Comparison of ENCODE assay signal across 8 cellular contexts in the genomic region with DNA sequence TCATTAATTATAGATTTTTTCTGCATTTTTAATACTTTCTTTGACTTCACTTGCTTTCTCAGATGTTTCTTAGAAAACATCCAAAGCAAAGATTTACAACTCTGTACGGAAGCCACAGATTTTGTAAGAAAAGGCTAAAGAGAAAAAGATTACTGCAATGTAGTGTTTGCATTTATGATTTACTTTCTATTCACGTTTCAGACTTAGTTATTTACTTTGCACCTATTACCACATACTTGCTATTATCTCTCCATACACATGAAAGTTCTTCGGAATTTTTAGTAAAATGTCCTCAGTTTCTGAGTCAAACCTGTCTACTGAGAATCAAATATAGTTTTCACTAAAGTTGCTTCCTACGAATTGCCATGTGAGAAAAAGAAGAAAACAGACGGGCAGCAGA.
"Had no signal": no experiment of that assay in that cellular context is flagged by ENCODE, and none has a peak within 500 bp of the region (broad histone marks: within the 10 kb centered on the region; RNA-seq: fewer than 3 reads in every experiment).

No MANE protein-coding gene starts in this region.

- H3K4me1 ChIP-seq: HAP-1 had no signal

- FAIRE-seq: K562 had no signal

- H3K4me3 Mint-ChIP-seq: HFFc6 had no signal

- H3K27ac ChIP-seq: HL-60 had no signal

- H3K4me3 ChIP-seq: HAP-1, K562 had no signal

- H3K27ac Mint-ChIP-seq: HFFc6 had no signal

- DNase-seq: GOT3, H7, HFFc6, IMR-90, KG1 had no signal

- H3K36me3 ChIP-seq: HAP-1 had no signal
